8 cellular contexts compared by ENCODE assay signal in genomic region chr20:34874094-34874654, GRCh38. TPM values are rescaled to one million over a fixed set of nuclear protein-coding genes. Genes with fewer than 3 reads are reported as not detected.
DNase-seq lines count a peak whose midpoint lies in the region; ATAC-seq and TF ChIP-seq lines count a peak whose summit lies in the region.

No MANE protein-coding gene starts in this region.

- H3K27ac Mint-ChIP-seq in CD14-positive monocyte = peak overlapping the region; percentile 99 to 100 (median 100)
- peak overlapping the region in 1 of 2 donors; percentile 89 for H3K27ac Mint-ChIP-seq in effector memory CD8-positive, alpha-beta T cell

- ATAC-seq in effector memory CD8-positive, alpha-beta T cell (replicated peaks) = no peak
- no peak for ATAC-seq in GM18870 (IDR thresholded peaks at IDR 0.05; ENCODE audit: unreplicated experiment)

- H3K36me3 Mint-ChIP-seq in CD14-positive monocyte = peaks cover 2 to 3% of the 10 kb centered on the region in 2 donors
- H3K36me3 Mint-ChIP-seq in effector memory CD8-positive, alpha-beta T cell (ENCODE audit: insufficient read depth) = peaks cover 4% of the 10 kb centered on the region

- TF ChIP-seq CTCF in CD14-positive monocyte (IDR thresholded peaks at IDR 0.05) = peak; percentile 85

- H3K9me3 Mint-ChIP-seq in CD14-positive monocyte = peaks cover 0 to 2% (median 0%) of the 10 kb centered on the region in 7 donors
- H3K9me3 Mint-ChIP-seq in effector memory CD8-positive, alpha-beta T cell = no peaks in the 10 kb centered on the region

- peaks cover 61% of the 10 kb centered on the region for H3K4me1 Mint-ChIP-seq in CD14-positive monocyte
- H3K4me1 Mint-ChIP-seq in effector memory CD8-positive, alpha-beta T cell (ENCODE audit: low read depth in 2 of 2) = peaks cover 32 to 48% of the 10 kb centered on the region in 2 donors

- H3K27me3 Mint-ChIP-seq in CD14-positive monocyte (ENCODE audit: low read depth in 3 of 3) = peaks cover 1 to 13% (median 9%) of the 10 kb centered on the region in 3 donors
- H3K27me3 Mint-ChIP-seq in effector memory CD8-positive, alpha-beta T cell = no peaks in the 10 kb centered on the region

- intact Hi-C loops in CD14-positive monocyte (cut with micrococcal nuclease) = loop anchor here in 1 of 2 donors (1.0 to 5.0 kb wide), 4 partner anchors 42 to 333 kb away; partner anchors contain the start of genes GSS, MYH7B and TRPC4AP

- peak overlapping the region; percentile 60 to 69 for H3K4me3 Mint-ChIP-seq in CD14-positive monocyte
- peak overlapping the region; percentile 83 to 89 for H3K4me3 Mint-ChIP-seq in effector memory CD8-positive, alpha-beta T cell

- DNase-seq in CD14-positive monocyte (ENCODE audit: low spot score) = peak; percentile 78
- DNase-seq in HK-2 (ENCODE audit: unreplicated experiment) = peak; percentile 76
- DNase-seq in NCI-H526 (lab: John Stamatoyannopoulos, UW) = peak; percentile 86 to 94
- peak; percentile 71 to 77 for DNase-seq in activated CD4-positive, alpha-beta T cell treated with anti-CD3 and anti-CD28 coated beads, Interleukin-2, amount 50 U/mL, for 48 hours
- DNase-seq in effector memory CD8-positive, alpha-beta T cell = peak in 1 of 3 experiments; percentile 26
- DNase-seq in medulla oblongata (ENCODE audit: extremely low spot score) = peak; percentile 93
- DNase-seq in stimulated activated CD4-positive, alpha-beta T cell treated with anti-CD3 and anti-CD28 coated beads, TNF-alpha, amount 100 ng/mL, for 4 hours (ENCODE audit: low read depth in 3 of 3) = peak; percentile 14 to 27 (median 17)

RNA-seq across cellular contexts. Expression of gene GGT7, which starts 1.5 kb away (rescaled TPM):
- 1 to 10 TPM; 2.1 to 2.4 TPM for polyA plus RNA-seq in CD14-positive monocyte

RNA-seq across cellular contexts. Expression of gene ACSS2, which starts 2.2 kb away (rescaled TPM):
- polyA plus RNA-seq in CD14-positive monocyte = 10 to 100 TPM; 37.7 to 48.4 TPM

RNA-seq across cellular contexts. Expression of gene NCOA6, which starts 48.7 kb away (rescaled TPM):
- polyA plus RNA-seq in CD14-positive monocyte = 1 to 10 TPM; 2.8 to 3.9 TPM
